23 cellular contexts compared by ENCODE assay signal in the genomic region with DNA sequence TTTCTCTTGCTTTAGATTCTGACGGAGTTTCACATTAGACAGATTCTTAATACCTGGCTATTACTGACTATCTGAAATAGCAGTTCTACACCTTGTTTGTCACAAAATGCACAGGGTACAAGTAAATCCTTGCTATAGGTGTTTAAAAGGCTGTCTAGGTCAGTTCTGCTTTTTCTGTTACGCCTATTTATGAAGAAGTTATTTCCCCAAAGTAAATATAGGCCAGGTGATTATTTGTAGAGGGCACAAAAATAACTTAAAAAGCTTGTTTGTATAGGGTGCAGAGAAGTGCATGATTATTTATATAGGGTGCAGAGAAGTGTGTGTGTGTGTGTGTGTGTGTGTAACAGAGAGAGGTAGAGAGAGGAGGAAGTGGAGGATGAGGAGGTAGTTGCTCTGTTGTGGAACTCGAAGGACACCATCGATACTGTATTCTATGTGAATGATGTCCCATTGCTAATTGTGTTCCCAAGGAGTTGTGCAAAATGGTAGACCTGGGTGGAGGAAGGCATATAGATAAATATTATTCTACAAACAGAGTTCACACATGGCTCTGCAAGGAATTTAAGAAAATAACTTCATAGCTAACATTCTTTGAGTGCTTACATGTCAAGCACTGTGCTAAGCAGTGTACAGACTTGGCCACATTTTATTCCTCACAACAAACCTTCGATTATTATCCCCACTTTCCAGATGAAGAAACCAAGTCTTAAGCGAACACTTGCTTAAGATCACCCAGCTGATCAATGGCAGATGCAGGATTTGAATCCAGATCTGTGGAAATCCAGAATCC.
DNase-seq lines count a peak whose midpoint lies in the region; ATAC-seq and TF ChIP-seq lines count a peak whose summit lies in the region.
"Had no signal": no experiment of that assay in that cellular context is flagged by ENCODE, and none has a peak within 500 bp of the region (broad histone marks: within the 10 kb centered on the region; RNA-seq: fewer than 3 reads in every experiment).

No MANE protein-coding gene starts in this region.

- H3K14ac ChIP-seq in IMR-90 (replicated peaks; ENCODE audit: low read depth, low read length): no peak overlapping the region

- no peak overlapping the region for H3K18ac ChIP-seq in IMR-90 (ENCODE audit: low read depth, low read length)

- H3K27me3 ChIP-seq in IMR-90 (ENCODE audit: control insufficient read depth, insufficient read depth, low read length) (no peaks in the 10 kb centered on the region), vagina (no peaks in the 10 kb centered on the region)
- H3K27me3 ChIP-seq: SJCRH30 had no signal

- H3K36me3 ChIP-seq in IMR-90 (ENCODE audit: control insufficient read depth, insufficient read depth, low read length) (no peaks in the 10 kb centered on the region), vagina (no peaks in the 10 kb centered on the region)
- H3K36me3 ChIP-seq: HAP-1, SJCRH30 had no signal

- no peak overlapping the region for H4K5ac ChIP-seq in IMR-90 (ENCODE audit: low read depth, low read length)

- intact Hi-C loops in IMR-90 (cut with micrococcal nuclease): loop anchor here (2.0 kb wide), 1 partner anchor 20 kb away; no protein-coding TSS in a partner anchor
- intact Hi-C loops in vagina (cut with DNase I): no loop called here

- peaks cover 7% of the 10 kb centered on the region for H3K27me3 Mint-ChIP-seq in chondrocyte (ENCODE audit: low read depth)
- H3K27me3 Mint-ChIP-seq in nephron progenitor cell (ENCODE audit: low read depth, poor library complexity): no peaks in the 10 kb centered on the region

- no peak overlapping the region for H2BK15ac ChIP-seq in IMR-90 (ENCODE audit: low read depth, low read length)

- 14% methylated on average over 1 of the region's 6 CpGs; no CpG with 5 or more reads in 1 of the 2 experiments for WGBS in IMR-90 (ENCODE audit: extremely low coverage in 2 of 2, insufficient read length in 1 of 2), 2 experiments

- TF ChIP-seq CTCF in IMR-90 (conservative IDR thresholded peaks at IDR 0.05; ENCODE audit: low read depth, low read length) (no peak), chondrocyte (IDR thresholded peaks at IDR 0.05) (no peak), nephron progenitor cell (IDR thresholded peaks at IDR 0.05) (no peak), vagina (IDR thresholded peaks at IDR 0.05) (no peak)

- H2AK9ac ChIP-seq in IMR-90 (replicated peaks; ENCODE audit: low read depth, low read length, poor library complexity): no peak overlapping the region

- no peak overlapping the region for H3K23ac ChIP-seq in IMR-90 (ENCODE audit: low read depth, low read length)

- CTCF ChIA-PET in IMR-90 (lab: Yijun Ruan, JAX): interaction anchor here (0.6 kb wide), 2 partner anchors 198 to 1872 kb away, joined by 3 to 4 read pairs; no protein-coding TSS in a partner anchor

- no peak overlapping the region for H4K8ac ChIP-seq in IMR-90 (ENCODE audit: low read depth in 2 of 2, low read length in 2 of 2)

- H2AFZ ChIP-seq in IMR-90 (replicated peaks; ENCODE audit: low read length, poor library complexity): no peak overlapping the region

- DNase-seq in IMR-90: no peak
- no peak for DNase-seq in chondrocyte (ENCODE audit: low spot score)
- DNase-seq in nephron progenitor cell: no peak
- no peak for DNase-seq in vagina (ENCODE audit: extremely low spot score in 2 of 2)
- DNase-seq in activated CD4-positive, alpha-beta T cell treated with anti-CD3 and anti-CD28 coated beads, Interleukin-2, amount 50 U/mL, for 48 hours: no peak
- no peak for DNase-seq in activated CD4-positive, alpha-beta T cell treated with anti-CD3 and anti-CD28 coated beads for 48 hours
- DNase-seq: activated CD4-positive, alpha-beta T cell treated with anti-CD3 and anti-CD28 coated beads, Interleukin-2, amount 10 ng/mL, durations not matched to agents 7 days and 5 days; activated naive CD4-positive, alpha-beta T cell treated with anti-CD3 and anti-CD28 coated beads, Interleukin-2, amount 10 ng/mL, durations not matched to agents 7 days and 5 days; amygdala; DMS79; kidney glomerular epithelial cell; mammary epithelial cell; NCI-H1048; NCI-H1694 treated with DMSO at 0.1 percent for 48 hours; NCI-H526 treated with DMSO at 0.1 percent for 48 hours; nucleus accumbens; SJCRH30; stimulated activated CD4-positive, alpha-beta T cell treated with anti-CD3 and anti-CD28 coated beads, Interleukin-1b, Interleukin-23, amount 100 ng/mL, for 48 hours; T-helper 1 cell had no signal

- H3K4me2 ChIP-seq in IMR-90 (ENCODE audit: low read depth, low read length): no peak overlapping the region

- ATAC-seq in IMR-90 (ENCODE audit: low read depth) (peak; percentile 59), GM19452 (IDR thresholded peaks at IDR 0.05; ENCODE audit: unreplicated experiment) (no peak)

- H3K4me3 ChIP-seq in IMR-90 (ENCODE audit: insufficient read depth, low read depth, low read length) (no peak overlapping the region), vagina (no peak overlapping the region)
- H3K4me3 ChIP-seq: HAP-1, SJCRH30, skin epidermis had no signal

- no peak overlapping the region for H2AK5ac ChIP-seq in IMR-90 (ENCODE audit: low read depth, low read length)

- H2BK20ac ChIP-seq in IMR-90 (ENCODE audit: low read depth, low read length): no peak overlapping the region

- H3K79me1 ChIP-seq in IMR-90 (ENCODE audit: low read depth in 1 of 2, low read length in 2 of 2): no peaks in the 10 kb centered on the region

- dilution Hi-C loops in IMR-90 (cut with HindIII; ENCODE audit: low sequenced_read_pairs, unreplicated experiment): no loop called here

- peak overlapping the region; percentile 32 for H3K27ac Mint-ChIP-seq in chondrocyte (ENCODE audit: unreplicated experiment)
- peak overlapping the region; percentile 73 for H3K27ac Mint-ChIP-seq in nephron progenitor cell
- H3K27ac Mint-ChIP-seq: activated CD4-positive, alpha-beta T cell treated with anti-CD3 and anti-CD28 coated beads, Interleukin-2, amount 10 ng/mL, durations not matched to agents 7 days and 5 days; activated naive CD4-positive, alpha-beta T cell treated with anti-CD3 and anti-CD28 coated beads, Interleukin-2, amount 10 ng/mL, durations not matched to agents 7 days and 5 days; activated T-helper 1 cell treated with anti-CD3 and anti-CD28 coated beads, Interleukin-12 subunit alpha, Interleukin-12 subunit beta, Interleukin-2, Interleukin-4 antibody, amounts not matched to agents 30 ng/mL and 10 ng/mL and 1 ng/mL, durations not matched to agents 14 hours and 24 hours and 36 hours had no signal

- no peak for TF ChIP-seq RAD21 in IMR-90 (IDR thresholded peaks at IDR 0.05; ENCODE audit: low read length)

- no peak overlapping the region for H3K9ac ChIP-seq in IMR-90 (ENCODE audit: low read depth, low read length)

- POLR2A ChIA-PET in IMR-90 (lab: Charles Lee; ENCODE audit: unreplicated experiment): no interaction called here

- H4K20me1 ChIP-seq in IMR-90 (ENCODE audit: insufficient read depth, low read length): no peaks in the 10 kb centered on the region

- no peaks in the 10 kb centered on the region for H3K36me3 Mint-ChIP-seq in chondrocyte (ENCODE audit: low read depth)
- H3K36me3 Mint-ChIP-seq in nephron progenitor cell (ENCODE audit: low read depth): peaks cover 16% of the 10 kb centered on the region
- H3K36me3 Mint-ChIP-seq: activated naive CD4-positive, alpha-beta T cell treated with anti-CD3 and anti-CD28 coated beads, Interleukin-2, amount 10 ng/mL, durations not matched to agents 7 days and 5 days had no signal

- in situ Hi-C loops in IMR-90 (cut with MboI; ENCODE audit: low sequenced_read_pairs): no loop called here

- no peak overlapping the region for H2BK5ac ChIP-seq in IMR-90 (ENCODE audit: low read depth, low read length, poor library complexity, severe bottlenecking)

- no peak overlapping the region for H3K27ac ChIP-seq in IMR-90 (ENCODE audit: insufficient read depth, low read length)
- H3K27ac ChIP-seq in vagina: peak overlapping the region; percentile 53
- H3K27ac ChIP-seq: SJCRH30 had no signal

- no peaks in the 10 kb centered on the region for H3K9me1 ChIP-seq in IMR-90 (ENCODE audit: insufficient read depth, low read length)

- no peaks in the 10 kb centered on the region for H3K9me3 ChIP-seq in IMR-90 (ENCODE audit: control insufficient read depth, insufficient read depth, low read length)
- H3K9me3 ChIP-seq in vagina: no peaks in the 10 kb centered on the region
- H3K9me3 ChIP-seq: HAP-1, SJCRH30 had no signal

- no peak overlapping the region for H2BK120ac ChIP-seq in IMR-90 (ENCODE audit: low read depth, low read length)

- H3K4me3 Mint-ChIP-seq in chondrocyte (ENCODE audit: unreplicated experiment): peak overlapping the region; percentile 21
- peak overlapping the region; percentile 23 for H3K4me3 Mint-ChIP-seq in nephron progenitor cell
- H3K4me3 Mint-ChIP-seq: activated CD4-positive, alpha-beta T cell treated with anti-CD3 and anti-CD28 coated beads, Interleukin-2, amount 10 ng/mL, durations not matched to agents 7 days and 5 days; activated naive CD4-positive, alpha-beta T cell treated with anti-CD3 and anti-CD28 coated beads, Interleukin-2, amount 10 ng/mL, durations not matched to agents 7 days and 5 days; activated T-helper 1 cell treated with anti-CD3 and anti-CD28 coated beads, Interleukin-12 subunit alpha, Interleukin-12 subunit beta, Interleukin-2, Interleukin-4 antibody, amounts not matched to agents 30 ng/mL and 10 ng/mL and 1 ng/mL, durations not matched to agents 14 hours and 24 hours and 36 hours had no signal

- no TSS peak for BruUV-seq in IMR-90 (replicated peaks; lab: Mats Ljungman, UMichigan)

- no peak for TF ChIP-seq POLR2A in IMR-90 (IDR thresholded peaks at IDR 0.05; ENCODE audit: low read depth, low read length)
- TF ChIP-seq POLR2A in vagina (IDR thresholded peaks at IDR 0.05): no peak

- no peaks in the 10 kb centered on the region for H3K4me1 ChIP-seq in IMR-90 (ENCODE audit: control insufficient read depth, insufficient read depth, low read length)
- H3K4me1 ChIP-seq in vagina: peaks cover 50% of the 10 kb centered on the region
- H3K4me1 ChIP-seq: SJCRH30 had no signal

- H3K4ac ChIP-seq in IMR-90 (ENCODE audit: low read depth, low read length): no peak overlapping the region

- no peak overlapping the region for H3K56ac ChIP-seq in IMR-90 (ENCODE audit: extremely low read depth, insufficient read depth, low read length)

- H3K9me3 Mint-ChIP-seq in chondrocyte (ENCODE audit: low read depth) (peaks cover 3% of the 10 kb centered on the region), nephron progenitor cell (peaks cover 8% of the 10 kb centered on the region)
- H3K9me3 Mint-ChIP-seq: activated CD4-positive, alpha-beta T cell treated with anti-CD3 and anti-CD28 coated beads, Interleukin-2, amount 10 ng/mL, durations not matched to agents 7 days and 5 days; activated naive CD4-positive, alpha-beta T cell treated with anti-CD3 and anti-CD28 coated beads, Interleukin-2, amount 10 ng/mL, durations not matched to agents 7 days and 5 days; activated T-helper 1 cell treated with anti-CD3 and anti-CD28 coated beads, Interleukin-12 subunit alpha, Interleukin-12 subunit beta, Interleukin-2, Interleukin-4 antibody, amounts not matched to agents 30 ng/mL and 10 ng/mL and 1 ng/mL, durations not matched to agents 14 hours and 24 hours and 36 hours had no signal

- H3K4me1 Mint-ChIP-seq in chondrocyte (ENCODE audit: low read depth): peaks cover 40% of the 10 kb centered on the region
- peaks cover 81% of the 10 kb centered on the region for H3K4me1 Mint-ChIP-seq in nephron progenitor cell
- H3K4me1 Mint-ChIP-seq: activated CD4-positive, alpha-beta T cell treated with anti-CD3 and anti-CD28 coated beads, Interleukin-2, amount 10 ng/mL, durations not matched to agents 7 days and 5 days; activated naive CD4-positive, alpha-beta T cell treated with anti-CD3 and anti-CD28 coated beads, Interleukin-2, amount 10 ng/mL, durations not matched to agents 7 days and 5 days had no signal

- H4K91ac ChIP-seq in IMR-90 (ENCODE audit: insufficient read depth, low read depth, low read length): no peak overlapping the region
